In the genomic region with DNA sequence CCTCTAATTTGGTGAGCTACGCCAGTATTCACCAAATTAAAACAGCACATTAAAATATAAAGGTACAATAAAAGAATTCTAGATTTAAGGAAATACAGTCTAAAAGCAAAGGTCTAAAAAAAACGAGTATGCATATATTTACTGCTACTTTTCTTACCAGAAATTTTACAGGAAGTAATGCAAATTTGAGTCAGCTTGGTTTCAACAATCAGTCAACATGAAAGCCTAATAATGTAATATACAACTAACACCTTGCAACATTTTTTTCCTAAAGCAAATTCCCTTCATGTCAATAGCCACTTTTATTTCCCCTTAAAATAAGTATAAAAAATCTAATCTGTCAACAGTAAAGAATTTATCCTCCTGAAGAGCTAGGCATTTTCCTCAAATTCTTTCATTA, we compare ENCODE assay signal across 12 cellular contexts. TPM values are rescaled to one million over a fixed set of nuclear protein-coding genes. Genes with fewer than 3 reads are reported as not detected.
DNase-seq lines count a peak whose midpoint lies in the region; ATAC-seq and TF ChIP-seq lines count a peak whose summit lies in the region.
"Had no signal": no experiment of that assay in that cellular context is flagged by ENCODE, and none has a peak within 500 bp of the region (broad histone marks: within the 10 kb centered on the region; RNA-seq: fewer than 3 reads in every experiment).

No MANE protein-coding gene starts in this region.

- peaks cover 49% of the 10 kb centered on the region for H3K36me3 Mint-ChIP-seq in activated CD8-positive, alpha-beta memory T cell treated with anti-CD3 and anti-CD28 coated beads, Interleukin-2, amount 10 ng/mL, durations not matched to agents 7 days and 5 days

- no peak for TF ChIP-seq EP300 in gastroesophageal sphincter (IDR thresholded peaks at IDR 0.05)

- H3K79me2 ChIP-seq in OCI-LY7 (ENCODE audit: insufficient read depth, low read depth, low read length), result peaks cover 100% of the 10 kb centered on the region

- WGBS in gastroesophageal sphincter (ENCODE audit: low coverage in 1 of 2), 2 donors, result 60 to 65% methylated on average over 2 of the region's 2 CpGs

- H3K4me1 ChIP-seq in OCI-LY7 (ENCODE audit: insufficient read depth, low read length, poor library complexity, severe bottlenecking) (peaks cover 100% of the 10 kb centered on the region), gastroesophageal sphincter (peaks cover 39 to 99% (median 41%) of the 10 kb centered on the region in 3 donors)

- no peak for DNase-seq in activated CD8-positive, alpha-beta memory T cell treated with anti-CD3 and anti-CD28 coated beads, Interleukin-2, amount 10 ng/mL, durations not matched to agents 7 days and 5 days
- DNase-seq in activated CD8-positive, alpha-beta memory T cell treated with anti-CD3 and anti-CD28 coated beads for 24 hours, result no peak
- DNase-seq in OCI-LY7 (ENCODE audit: low spot score) (no peak), caudate nucleus (lab: John Stamatoyannopoulos, UW) (no peak), ACHN (no peak)
- no peak for DNase-seq in stimulated activated naive CD8-positive, alpha-beta T cell treated with anti-CD3 and anti-CD28 coated beads, Interleukin-15, amount 100 ng/mL, for 72 hours
- DNase-seq: H7, NCI-H526 treated with DMSO at 0.1 percent for 48 hours, trophoblast cell had no signal

- peak overlapping the region; percentile 20 for H3K4me3 ChIP-seq in OCI-LY7 (ENCODE audit: low read depth, low read length, poor library complexity, severe bottlenecking)
- H3K4me3 ChIP-seq in gastroesophageal sphincter, result no peak overlapping the region

- H3K27me3 Mint-ChIP-seq in activated CD8-positive, alpha-beta memory T cell treated with anti-CD3 and anti-CD28 coated beads, Interleukin-2, amount 10 ng/mL, durations not matched to agents 7 days and 5 days, result no peaks in the 10 kb centered on the region
- H3K27me3 Mint-ChIP-seq in stimulated activated naive CD8-positive, alpha-beta T cell treated with anti-CD3 and anti-CD28 coated beads, Interleukin-15, amount 100 ng/mL, for 72 hours, result no peaks in the 10 kb centered on the region

- no TSS peak for BruUV-seq in OCI-LY7 (replicated peaks; lab: Mats Ljungman, UMichigan)

- H3K9me3 Mint-ChIP-seq in activated CD8-positive, alpha-beta memory T cell treated with anti-CD3 and anti-CD28 coated beads, Interleukin-2, amount 10 ng/mL, durations not matched to agents 7 days and 5 days (ENCODE audit: low read depth), result no peaks in the 10 kb centered on the region
- H3K9me3 Mint-ChIP-seq in stimulated activated naive CD8-positive, alpha-beta T cell treated with anti-CD3 and anti-CD28 coated beads, Interleukin-15, amount 100 ng/mL, for 72 hours, result peaks cover 0 to under 1% of the 10 kb centered on the region in 2 donors

- POLR2A ChIA-PET in OCI-LY7 (lab: Charles Lee), result interaction anchor here (0.6 to 4.4 kb wide), 7 partner anchors 9 to 82 kb away, joined by 3 to 14 read pairs (median 3); no protein-coding TSS in a partner anchor

- TF ChIP-seq CTCF in OCI-LY7 (conservative IDR thresholded peaks at IDR 0.05; ENCODE audit: low read length), result no peak
- no peak for TF ChIP-seq CTCF in gastroesophageal sphincter (IDR thresholded peaks at IDR 0.05)

- H3K4me3 Mint-ChIP-seq in activated CD8-positive, alpha-beta memory T cell treated with anti-CD3 and anti-CD28 coated beads, Interleukin-2, amount 10 ng/mL, durations not matched to agents 7 days and 5 days, result peak overlapping the region; percentile 69
- peak overlapping the region; percentile 76 to 81 for H3K4me3 Mint-ChIP-seq in stimulated activated naive CD8-positive, alpha-beta T cell treated with anti-CD3 and anti-CD28 coated beads, Interleukin-15, amount 100 ng/mL, for 72 hours

- no peaks in the 10 kb centered on the region for H3K9me2 ChIP-seq in OCI-LY7 (ENCODE audit: insufficient read depth, low read length)

- H2AFZ ChIP-seq in OCI-LY7 (ENCODE audit: low read length), result no peak overlapping the region

- ATAC-seq in activated CD8-positive, alpha-beta memory T cell treated with anti-CD3 and anti-CD28 coated beads, Interleukin-2, amount 10 ng/mL, durations not matched to agents 7 days and 5 days, result no peak
- ATAC-seq in stimulated activated naive CD8-positive, alpha-beta T cell treated with anti-CD3 and anti-CD28 coated beads, Interleukin-15, amount 100 ng/mL, for 72 hours, result no peak
- no peak for ATAC-seq in gastroesophageal sphincter
- no peak for ATAC-seq in GM21515 (IDR thresholded peaks at IDR 0.05; ENCODE audit: unreplicated experiment)
- ATAC-seq: Right ventricle myocardium inferior had no signal

- H3K27me3 ChIP-seq in gastroesophageal sphincter, result no peaks in the 10 kb centered on the region

- intact Hi-C loops in OCI-LY7 (cut with micrococcal nuclease; ENCODE audit: unreplicated experiment), result no loop called here

- H3K36me3 ChIP-seq in OCI-LY7 (ENCODE audit: insufficient read depth, low read length) (peaks cover 52% of the 10 kb centered on the region), gastroesophageal sphincter (no peaks in the 10 kb centered on the region)

- peak overlapping the region; percentile 84 for H3K27ac Mint-ChIP-seq in activated CD8-positive, alpha-beta memory T cell treated with anti-CD3 and anti-CD28 coated beads, Interleukin-2, amount 10 ng/mL, durations not matched to agents 7 days and 5 days
- peak overlapping the region; percentile 96 to 99 for H3K27ac Mint-ChIP-seq in stimulated activated naive CD8-positive, alpha-beta T cell treated with anti-CD3 and anti-CD28 coated beads, Interleukin-15, amount 100 ng/mL, for 72 hours

- H3K27ac ChIP-seq in OCI-LY7 (ENCODE audit: low read depth, low read length, poor library complexity, severe bottlenecking) (peak overlapping the region; percentile 61), caudate nucleus (ENCODE audit: low read depth, low read length) (peak overlapping the region; percentile 76), gastroesophageal sphincter (peak overlapping the region in 1 of 4 donors; percentile 7)

- H3K9me3 ChIP-seq in OCI-LY7 (ENCODE audit: low read length) (no peaks in the 10 kb centered on the region; the same call in 1 of the 2 replicates), gastroesophageal sphincter (no peaks in the 10 kb centered on the region)

- peaks cover 39% of the 10 kb centered on the region for H4K20me1 ChIP-seq in OCI-LY7 (ENCODE audit: insufficient read depth, low read length)

- peak overlapping the region; percentile 65 for H3K4me2 ChIP-seq in OCI-LY7 (ENCODE audit: low read length)

- CTCF ChIA-PET in activated CD8-positive, alpha-beta memory T cell treated with anti-CD3 and anti-CD28 coated beads, Interleukin-2, amount 10 ng/mL, durations not matched to agents 7 days and 5 days (lab: Charles Lee), result interaction anchor here (1.2 to 6.2 kb wide), 6 partner anchors 8 to 92 kb away, joined by 3 to 56 read pairs (median 28); a partner anchor contains a TSS
- CTCF ChIA-PET in OCI-LY7 (lab: Charles Lee; ENCODE audit: unreplicated experiment), result no interaction called here

- in situ Hi-C loops in ACHN (cut with HindIII; ENCODE audit: low pct_ligation_motif_present, low pct_unique_long_range_greater_than_20kb, low sequenced_read_pairs), result no loop called here

- no peak for TF ChIP-seq POLR2A in gastroesophageal sphincter (IDR thresholded peaks at IDR 0.05)

- H3K4me1 Mint-ChIP-seq in activated CD8-positive, alpha-beta memory T cell treated with anti-CD3 and anti-CD28 coated beads, Interleukin-2, amount 10 ng/mL, durations not matched to agents 7 days and 5 days, result peaks cover 70% of the 10 kb centered on the region
- H3K4me1 Mint-ChIP-seq in stimulated activated naive CD8-positive, alpha-beta T cell treated with anti-CD3 and anti-CD28 coated beads, Interleukin-15, amount 100 ng/mL, for 72 hours, result peaks cover 96% of the 10 kb centered on the region

RNA-seq across cellular contexts. Expression of a gene that starts 11.9 kb away (rescaled TPM):
- total RNA-seq in activated CD8-positive, alpha-beta memory T cell treated with anti-CD3 and anti-CD28 coated beads, Interleukin-2, amount 10 ng/mL, durations not matched to agents 7 days and 5 days, result 100 to 1,000 TPM; 401 to 507 TPM
- total RNA-seq in OCI-LY7 (2014; rRNA removed; shearing (Covaris generic)), result 208 and 211 TPM in 2 replicates
- 186 and 196 TPM in 2 replicates for total RNA-seq in OCI-LY7 (2022)
- total RNA-seq in gastroesophageal sphincter, result 100 to 1,000 TPM; 203 to 273 (median 250) TPM
